Comparison of ENCODE assay signal across 20 cellular contexts in the genomic region with DNA sequence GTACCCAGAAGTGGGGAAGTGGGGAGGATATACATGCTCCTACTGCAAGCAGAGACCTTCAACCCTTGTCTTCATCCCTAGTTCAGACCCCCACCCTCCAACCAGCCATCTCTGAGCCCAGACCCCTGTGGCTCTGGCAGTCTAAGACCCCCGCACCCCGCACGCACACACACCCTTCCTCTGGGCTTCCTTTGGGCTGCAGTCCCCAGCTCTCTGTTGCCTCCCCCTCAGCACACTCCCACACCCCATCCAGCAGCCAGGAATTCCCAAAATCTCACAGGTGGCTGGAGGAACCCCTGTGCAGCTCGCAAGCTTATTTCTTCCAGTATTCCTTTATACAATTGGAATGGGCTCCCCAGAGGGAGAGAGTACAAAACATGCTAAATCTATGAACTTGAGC. TPM values are rescaled to one million over a fixed set of nuclear protein-coding genes. Genes with fewer than 3 reads are reported as not detected.
A peak's percentile ranks its signal among the peaks of the same experiment; 100 is the strongest.
DNase-seq lines count a peak whose midpoint lies in the region; ATAC-seq, FAIRE-seq and TF ChIP-seq lines count a peak whose summit lies in the region.
"Had no signal": no experiment of that assay in that cellular context is flagged by ENCODE, and none has a peak within 500 bp of the region (broad histone marks: within the 10 kb centered on the region; RNA-seq: fewer than 3 reads in every experiment).

No MANE protein-coding gene starts in this region.

- H3K9ac ChIP-seq in K562 (ENCODE audit: insufficient read depth in 1 of 2, low read depth in 2 of 2, low read length in 2 of 2) = peak overlapping the region in 1 of 2 experiments; percentile 65; a peak in 2 of 4 replicates

- peaks cover 6% of the 10 kb centered on the region for H3K4me1 Mint-ChIP-seq in osteocyte (ENCODE audit: unreplicated experiment)
- no peaks in the 10 kb centered on the region for H3K4me1 Mint-ChIP-seq in mesothelial cell of epicardium

- TF ChIP-seq POLR2A in K562 (conservative IDR thresholded peaks at IDR 0.05) = no peak
- no peak for TF ChIP-seq POLR2A in esophagus muscularis mucosa (IDR thresholded peaks at IDR 0.05; ENCODE audit: low read depth)

- in situ Hi-C loops in K562 (cut with MboI) = no loop called here

- no peak overlapping the region for H3K27ac ChIP-seq in K562 (ENCODE audit: extremely low read depth, low read depth, low read length)
- H3K27ac ChIP-seq in coronary artery = no peak overlapping the region
- H3K27ac ChIP-seq in esophagus muscularis mucosa (replicated peaks in 1 of 4) = no peak overlapping the region

- H3K36me3 ChIP-seq in K562 (ENCODE audit: control insufficient read depth, insufficient read depth, low read length) = no peaks in the 10 kb centered on the region
- H3K36me3 ChIP-seq in esophagus muscularis mucosa = no peaks in the 10 kb centered on the region
- H3K36me3 ChIP-seq: HAP-1 had no signal

- FAIRE-seq in K562 (lab: Jason Lieb, UNC) = no peak
- FAIRE-seq: G401.6, GM12892, GM19239, H54 had no signal

- CTCF ChIA-PET in K562 (lab: Yijun Ruan, JAX; ENCODE audit: low intra/inter-chr PET ratio) = no interaction called here

- 81% methylated on average over 4 of the region's 4 CpGs for WGBS in K562 (ENCODE audit: insufficient coverage, low coverage, missing lambda C conversion rate)
- 71% methylated on average over 4 of the region's 4 CpGs for WGBS in esophagus muscularis mucosa

- H2AFZ ChIP-seq in K562 (ENCODE audit: low read depth, low read length) = peak overlapping the region; percentile 27

- H3K79me2 ChIP-seq in K562 (ENCODE audit: control insufficient read depth, insufficient read depth, low read length) = no peaks in the 10 kb centered on the region

- no peaks in the 10 kb centered on the region for H3K27me3 ChIP-seq in K562 (ENCODE audit: control insufficient read depth in 2 of 2, insufficient read depth in 2 of 2, low read length in 2 of 2)
- no peaks in the 10 kb centered on the region for H3K27me3 ChIP-seq in esophagus muscularis mucosa

- H3K27ac Mint-ChIP-seq in osteocyte (ENCODE audit: unreplicated experiment) (no peak overlapping the region), mesothelial cell of epicardium (no peak overlapping the region)
- H3K27ac Mint-ChIP-seq: CD4-positive, CD25-positive, alpha-beta regulatory T cell; CD8-positive, alpha-beta T cell; HFFc6 had no signal

- H3K4me2 ChIP-seq in K562 (ENCODE audit: insufficient read depth, low read length) = no peak overlapping the region

- TF ChIP-seq CTCF in K562 (IDR thresholded peaks at IDR 0.05 in 2 of 3, conservative IDR thresholded peaks at IDR 0.05 in 1 of 3; ENCODE audit: insufficient read depth in 2 of 3, low read depth in 1 of 3, low read length in 3 of 3) (no peak), coronary artery (IDR thresholded peaks at IDR 0.05) (no peak), esophagus muscularis mucosa (IDR thresholded peaks at IDR 0.05) (no peak), osteocyte (IDR thresholded peaks at IDR 0.05) (no peak), mesothelial cell of epicardium (IDR thresholded peaks at IDR 0.05; ENCODE audit: unreplicated experiment) (no peak)

- no peak for TF ChIP-seq EP300 in K562 (IDR thresholded peaks at IDR 0.05; ENCODE audit: low read length)
- no peak for TF ChIP-seq EP300 in esophagus muscularis mucosa (IDR thresholded peaks at IDR 0.05)

- TF ChIP-seq RAD21 in K562 (CRISPR knock-in tag; conservative IDR thresholded peaks at IDR 0.05 in 1 of 2, IDR thresholded peaks at IDR 0.05 in 1 of 2) = no peak

- H3K36me3 Mint-ChIP-seq in osteocyte (ENCODE audit: unreplicated experiment) = no peaks in the 10 kb centered on the region
- H3K36me3 Mint-ChIP-seq in mesothelial cell of epicardium = no peaks in the 10 kb centered on the region
- H3K36me3 Mint-ChIP-seq: CD8-positive, alpha-beta T cell had no signal

- H4K20me1 ChIP-seq in K562 (replicated peaks; ENCODE audit: control insufficient read depth, insufficient read depth, low read length) = no peaks in the 10 kb centered on the region

- H3K9me3 ChIP-seq in K562 (replicated peaks; ENCODE audit: control insufficient read depth, insufficient read depth, low read depth, low read length) = no peaks in the 10 kb centered on the region
- H3K9me3 ChIP-seq in esophagus muscularis mucosa = no peaks in the 10 kb centered on the region
- H3K9me3 ChIP-seq: Caco-2, HAP-1 had no signal

- DNase-seq in K562 (ENCODE audit: extremely low read depth in 1 of 4, low spot score in 3 of 4) (no peak), coronary artery (ENCODE audit: low spot score) (peak; percentile 47), esophagus muscularis mucosa (ENCODE audit: extremely low spot score) (peak; percentile 66), osteocyte (ENCODE audit: extremely low spot score, unreplicated experiment) (peak; percentile 54), mesothelial cell of epicardium (ENCODE audit: low spot score in 2 of 2, unreplicated experiment in 2 of 2) (no peak), CD1c-positive myeloid dendritic cell (ENCODE audit: extremely low spot score) (no peak)
- DNase-seq: C1 segment of cervical spinal cord; Caco-2; CD4-positive, CD25-positive, alpha-beta regulatory T cell; DMS153; DND-41; GOT3; HFFc6 had no signal

- H3K9me1 ChIP-seq in K562 (ENCODE audit: control insufficient read depth, insufficient read depth, low read length) = no peaks in the 10 kb centered on the region

- POLR2A ChIA-PET in K562 (lab: Yijun Ruan, JAX) = no interaction called here

- H3K4me3 Mint-ChIP-seq in osteocyte (ENCODE audit: unreplicated experiment) = no peak overlapping the region
- H3K4me3 Mint-ChIP-seq in mesothelial cell of epicardium = no peak overlapping the region
- H3K4me3 Mint-ChIP-seq: CD4-positive, CD25-positive, alpha-beta regulatory T cell; CD8-positive, alpha-beta T cell; HFFc6 had no signal

- BruUV-seq in K562 (replicated peaks; lab: Mats Ljungman, UMichigan) = no TSS peak

- no peak overlapping the region for H3K4me3 ChIP-seq in K562
- no peak overlapping the region for H3K4me3 ChIP-seq in coronary artery
- no peak overlapping the region for H3K4me3 ChIP-seq in esophagus muscularis mucosa
- H3K4me3 ChIP-seq: HAP-1 had no signal

- peaks cover 30 to 69% of the 10 kb centered on the region in 2 experiments for H3K4me1 ChIP-seq in K562 (replicated peaks in 1 of 2; ENCODE audit: control insufficient read depth in 2 of 2, insufficient read depth in 2 of 2, low read length in 2 of 2)
- no peaks in the 10 kb centered on the region for H3K4me1 ChIP-seq in esophagus muscularis mucosa
- H3K4me1 ChIP-seq: Caco-2, HAP-1 had no signal

- ATAC-seq in K562 (no peak), GM19023 (IDR thresholded peaks at IDR 0.05; ENCODE audit: unreplicated experiment) (no peak)
- ATAC-seq: CD8-positive, alpha-beta T cell had no signal

- intact Hi-C loops in K562 (cut with micrococcal nuclease) = loop anchor here (10.0 kb wide), 1 partner anchor 1553 kb away; no protein-coding TSS in a partner anchor
- intact Hi-C loops in esophagus muscularis mucosa (cut with DNase I) = no loop called here

- H3K27me3 Mint-ChIP-seq in osteocyte (ENCODE audit: unreplicated experiment) (peaks cover 48% of the 10 kb centered on the region), mesothelial cell of epicardium (ENCODE audit: low read depth) (peaks cover 13% of the 10 kb centered on the region)

- no peaks in the 10 kb centered on the region for H3K9me3 Mint-ChIP-seq in osteocyte (ENCODE audit: unreplicated experiment)
- H3K9me3 Mint-ChIP-seq in mesothelial cell of epicardium = no peaks in the 10 kb centered on the region
- H3K9me3 Mint-ChIP-seq: CD8-positive, alpha-beta T cell; HFFc6 had no signal

TF ChIP-seq in K562, 482 proteins besides CTCF, POLR2A, EP300 and RAD21 (continues in another document):
- no peak for TF ChIP-seq ZC3H8 (IDR thresholded peaks at IDR 0.05)
- no peak for TF ChIP-seq CTBP1 (IDR thresholded peaks at IDR 0.05; ENCODE audit: borderline replicate concordance)
- TF ChIP-seq NFYB (IDR thresholded peaks at IDR 0.05; ENCODE audit: extremely low read depth, insufficient read length) = no peak
- no peak for TF ChIP-seq NBN (IDR thresholded peaks at IDR 0.05; ENCODE audit: low read depth)
- TF ChIP-seq, protein P1, sequence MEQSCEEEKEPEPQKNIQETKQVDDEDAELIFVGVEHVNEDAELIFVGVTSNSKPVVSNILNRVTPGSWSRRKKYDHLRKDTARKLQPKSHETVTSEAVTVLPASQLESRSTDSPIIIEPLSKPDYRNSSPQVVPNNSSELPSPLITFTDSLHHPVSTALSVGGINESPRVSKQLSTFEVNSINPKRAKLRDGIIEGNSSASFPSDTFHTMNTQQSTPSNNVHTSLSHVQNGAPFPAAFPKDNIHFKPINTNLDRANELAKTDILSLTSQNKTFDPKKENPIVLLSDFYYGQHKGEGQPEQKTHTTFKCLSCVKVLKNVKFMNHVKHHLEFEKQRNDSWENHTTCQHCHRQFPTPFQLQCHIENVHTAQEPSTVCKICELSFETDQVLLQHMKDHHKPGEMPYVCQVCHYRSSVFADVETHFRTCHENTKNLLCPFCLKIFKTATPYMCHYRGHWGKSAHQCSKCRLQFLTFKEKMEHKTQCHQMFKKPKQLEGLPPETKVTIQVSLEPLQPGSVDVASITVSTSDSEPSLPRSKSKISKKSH (CRISPR knock-in tag; IDR thresholded peaks at IDR 0.05) = no peak
- TF ChIP-seq NCOA1 (IDR thresholded peaks at IDR 0.05; ENCODE audit: low read depth) = no peak

RNA-seq across cellular contexts. Expression of a gene that starts 13.9 kb away (rescaled TPM):
- total RNA-seq in K562 (2011; cell fraction: chromatin; rRNA removed; ENCODE audit: low replicate concordance) = 120 and 158 TPM in 2 replicates
- 166 and 169 TPM in 2 replicates for total RNA-seq in K562 (2011; cell fraction: nucleolus; rRNA removed)
- 154 and 197 TPM in 2 replicates for total RNA-seq in K562 (2011; cell fraction: nucleoplasm; rRNA removed)
- total RNA-seq in K562 (2014; rRNA removed) (282 and 367 TPM in 2 replicates), K562 (2014; rRNA removed; fragmentation: Illumina TruSeq; extraction: Trizol) (121 and 155 TPM in 2 replicates), K562 (2015; rRNA removed; fragmentation: Illumina TruSeq; extraction: Trizol) (174 and 181 TPM in 2 replicates), K562 (2021) (194 and 210 TPM in 2 replicates), esophagus muscularis mucosa (100 to 1,000 TPM; 119 to 197 (median 167) TPM), osteocyte (110 and 114 TPM in 2 replicates), mesothelial cell of epicardium (39.4 to 41.4 TPM (median 39.7 TPM) in 3 replicates)
- polyA plus RNA-seq in K562 (2011; rRNA removed) (241 and 252 TPM in 2 replicates), K562 (2014; fragmentation: Illumina TruSeq; extraction: Trizol) (202 and 211 TPM in 2 replicates), K562 (2014; fragmentation: Nextera tagmentation; extraction: Ambion mirVana) (10 to 100 TPM; 50.6 to 53.7 TPM), K562 (2014; rRNA removed) (229 and 299 TPM in 2 replicates)
- 439 and 540 TPM in 2 replicates for polyA plus RNA-seq in K562 (2011; cell fraction: cytosol; rRNA removed)
- polyA plus RNA-seq in K562 (2011; cell fraction: nucleus; rRNA removed) = 132 and 178 TPM in 2 replicates
- polyA plus RNA-seq in K562 (2012) = 183 and 349 TPM in 2 replicates
- 144 and 198 TPM in 2 replicates for polyA minus RNA-seq in K562 (2011; rRNA and poly(A)+ RNA removed)
- 95.9 and 113 TPM in 2 replicates for polyA minus RNA-seq in K562 (2011; cell fraction: cytosol; rRNA and poly(A)+ RNA removed)
- polyA minus RNA-seq in K562 (2011; cell fraction: nucleus; rRNA and poly(A)+ RNA removed) = 29.8 and 52.5 TPM in 2 replicates
- total RNA-seq: Caco-2 had no signal

Comparison
In these comparisons a context has a peak if more than half of its experiments do, and no peak if none do; other contexts are left out.
1. DNase-seq: peak in coronary artery (single experiment), esophagus muscularis mucosa (single experiment) and osteocyte (single experiment); none in K562 (0 of 4), mesothelial cell of epicardium (0 of 2) and CD1c-positive myeloid dendritic cell (single experiment).